ENCODE assay signal across 14 cellular contexts in genomic region chr16:2196981-2197511, GRCh38. TPM values are rescaled to one million over a fixed set of nuclear protein-coding genes. Genes with fewer than 3 reads are reported as not detected.
DNase-seq lines count a peak whose midpoint lies in the region; ATAC-seq and TF ChIP-seq lines count a peak whose summit lies in the region.
"Had no signal": no experiment of that assay in that cellular context is flagged by ENCODE, and none has a peak within 500 bp of the region (broad histone marks: within the 10 kb centered on the region; RNA-seq: fewer than 3 reads in every experiment).

No MANE protein-coding gene starts in this region.

- H3K4me3 Mint-ChIP-seq in T-helper 2 cell treated with Interferon-gamma antibody and Interleukin-4, amounts not matched to agents 5 μg/mL and 100 μg/mL, for 36 hours, result peak overlapping the region; percentile 50
- H3K4me3 Mint-ChIP-seq in activated B cell treated with CpG ODN at 0.5 μM for 24 hours, result peak overlapping the region; percentile 60

- DNase-seq in T-helper 2 cell treated with Interferon-gamma antibody and Interleukin-4, amounts not matched to agents 5 μg/mL and 100 μg/mL, for 36 hours (ENCODE audit: low spot score), result no peak
- no peak for DNase-seq in T-helper 2 cell
- no peak for DNase-seq in activated B cell treated with CpG ODN at 0.5 μM for 24 hours
- DNase-seq in skeletal muscle cell (ENCODE audit: low read depth), result no peak
- no peak for DNase-seq in stimulated activated CD4-positive, alpha-beta T cell treated with anti-CD3 and anti-CD28 coated beads, Interleukin-4, amount 100 ng/mL, for 24 hours
- DNase-seq: colonic mucosa, gastrocnemius medialis, MG63, NCI-H524, SW 1271 had no signal

- H3K4me3 ChIP-seq in iPS-11a (ENCODE audit: low read depth, low read length) (peak overlapping the region; percentile 37), skeletal muscle cell (ENCODE audit: low read depth, low read length) (peak overlapping the region; percentile 15)
- H3K4me3 ChIP-seq: colonic mucosa had no signal

- ATAC-seq in activated B cell treated with CpG ODN at 0.5 μM for 24 hours (ENCODE audit: low read depth) (no peak), HG02610 (IDR thresholded peaks at IDR 0.05; ENCODE audit: unreplicated experiment) (no peak), GM18520 (IDR thresholded peaks at IDR 0.05; ENCODE audit: unreplicated experiment) (no peak)

- POLR2A ChIA-PET in activated B cell treated with CpG ODN at 0.5 μM for 24 hours (lab: Charles Lee), result interaction anchor here (5.3 kb wide), 1 partner anchor 42 kb away, joined by 26 read pairs; the partner anchor contains the start of gene TRAF7

- intact Hi-C loops in activated B cell treated with CpG ODN at 0.5 μM for 24 hours (cut with micrococcal nuclease), result no loop called here

- no peaks in the 10 kb centered on the region for H3K36me3 Mint-ChIP-seq in T-helper 2 cell treated with Interferon-gamma antibody and Interleukin-4, amounts not matched to agents 5 μg/mL and 100 μg/mL, for 36 hours (ENCODE audit: low read depth)
- H3K36me3 Mint-ChIP-seq in activated B cell treated with CpG ODN at 0.5 μM for 24 hours (ENCODE audit: low read depth), result no peaks in the 10 kb centered on the region

- H3K27ac Mint-ChIP-seq in T-helper 2 cell treated with Interferon-gamma antibody and Interleukin-4, amounts not matched to agents 5 μg/mL and 100 μg/mL, for 36 hours, result no peak overlapping the region
- no peak overlapping the region for H3K27ac Mint-ChIP-seq in activated B cell treated with CpG ODN at 0.5 μM for 24 hours

- no peaks in the 10 kb centered on the region for H3K4me1 Mint-ChIP-seq in T-helper 2 cell treated with Interferon-gamma antibody and Interleukin-4, amounts not matched to agents 5 μg/mL and 100 μg/mL, for 36 hours (ENCODE audit: low read depth)
- H3K4me1 Mint-ChIP-seq in activated B cell treated with CpG ODN at 0.5 μM for 24 hours, result peaks cover 8% of the 10 kb centered on the region

- no peaks in the 10 kb centered on the region for H3K9me3 Mint-ChIP-seq in T-helper 2 cell treated with Interferon-gamma antibody and Interleukin-4, amounts not matched to agents 5 μg/mL and 100 μg/mL, for 36 hours
- H3K9me3 Mint-ChIP-seq in activated B cell treated with CpG ODN at 0.5 μM for 24 hours, result no peaks in the 10 kb centered on the region

- TF ChIP-seq CTCF in activated B cell treated with CpG ODN at 0.5 μM for 24 hours (IDR thresholded peaks at IDR 0.05), result no peak

- CTCF ChIA-PET in activated B cell treated with CpG ODN at 0.5 μM for 24 hours (lab: Charles Lee), result interaction anchor here (1.4 kb wide), 1 partner anchor 55 kb away, joined by 3 read pairs; no protein-coding TSS in a partner anchor

- H3K27me3 Mint-ChIP-seq in T-helper 2 cell treated with Interferon-gamma antibody and Interleukin-4, amounts not matched to agents 5 μg/mL and 100 μg/mL, for 36 hours (ENCODE audit: low read depth), result peaks cover 45% of the 10 kb centered on the region
- H3K27me3 Mint-ChIP-seq in activated B cell treated with CpG ODN at 0.5 μM for 24 hours, result peaks cover 21% of the 10 kb centered on the region

RNA-seq across cellular contexts. Expression of gene CASKIN1, which starts 0.6 kb away (rescaled TPM):
- not detected in 2 replicates for total RNA-seq in activated B cell treated with CpG ODN at 0.5 μM for 24 hours
- total RNA-seq: mononuclear cell had no signal

RNA-seq across cellular contexts. Expression of gene MLST8, which starts 8.2 kb away (rescaled TPM):
- 35.7 and 38.7 TPM in 2 replicates for total RNA-seq in activated B cell treated with CpG ODN at 0.5 μM for 24 hours

RNA-seq across cellular contexts. Expression of gene BRICD5, which starts 13.6 kb away (rescaled TPM):
- 4.9 and 5.1 TPM in 2 replicates for total RNA-seq in activated B cell treated with CpG ODN at 0.5 μM for 24 hours

RNA-seq across cellular contexts. Expression of gene PGP, which starts 17.6 kb away (rescaled TPM):
- total RNA-seq in activated B cell treated with CpG ODN at 0.5 μM for 24 hours, result 9.9 and 10.4 TPM in 2 replicates

RNA-seq across cellular contexts. Expression of gene E4F1, which starts 26.3 kb away (rescaled TPM):
- total RNA-seq in activated B cell treated with CpG ODN at 0.5 μM for 24 hours, result 29.9 and 31.3 TPM in 2 replicates
